8 cellular contexts compared by ENCODE assay signal in genomic region chr14:104932676-104933631, GRCh38. TPM values are rescaled to one million over a fixed set of nuclear protein-coding genes. Genes with fewer than 3 reads are reported as not detected.
DNase-seq lines count a peak whose midpoint lies in the region; ATAC-seq and TF ChIP-seq lines count a peak whose summit lies in the region.

No MANE protein-coding gene starts in this region.

- peaks cover 20% of the 10 kb centered on the region for H3K4me1 ChIP-seq in lower lobe of right lung

- H3K27me3 ChIP-seq in lower lobe of right lung (ENCODE audit: low read depth) = peaks cover 11% of the 10 kb centered on the region

- intact Hi-C loops in lower lobe of right lung (cut with DNase I) = no loop called here

- DNase-seq in DMS53 (lab: John Stamatoyannopoulos, UW) (peak; percentile 81), NCI-H526 (lab: John Stamatoyannopoulos, UW) (peak; percentile 62 to 94), ecto neural progenitor cell (ENCODE audit: low spot score) (peak; percentile 94), lower lobe of right lung (peak; percentile 90)
- peak; percentile 91 to 92 for DNase-seq in activated CD4-positive, alpha-beta T cell treated with anti-CD3 and anti-CD28 coated beads, Interleukin-2, amount 50 U/mL, for 48 hours
- peak; percentile 45 to 91 (median 76) for DNase-seq in stimulated activated CD4-positive, alpha-beta T cell treated with anti-CD3 and anti-CD28 coated beads, TNF-alpha, amount 100 ng/mL, for 1 hour (ENCODE audit: low read depth in 3 of 3, low spot score in 1 of 3)

- peak overlapping the region; percentile 53 for H3K27ac ChIP-seq in lower lobe of right lung

- ATAC-seq in HG02981 (IDR thresholded peaks at IDR 0.05; ENCODE audit: unreplicated experiment) (peak; percentile 62), lower lobe of right lung (peak; percentile 89 to 94), GM21381 (IDR thresholded peaks at IDR 0.05; ENCODE audit: unreplicated experiment) (no peak)

- no peaks in the 10 kb centered on the region for H3K36me3 ChIP-seq in lower lobe of right lung

- H3K9me3 ChIP-seq in lower lobe of right lung = no peaks in the 10 kb centered on the region

- H3K4me3 ChIP-seq in lower lobe of right lung = peak overlapping the region; percentile 69

- peak; percentile 71 for TF ChIP-seq CTCF in lower lobe of right lung (IDR thresholded peaks at IDR 0.05)

RNA-seq across cellular contexts. Expression of gene PLD4, which starts 8.3 kb away (rescaled TPM):
- total RNA-seq in lower lobe of right lung = 1.2 TPM

RNA-seq across cellular contexts. Expression of gene AHNAK2, which starts 45.2 kb away (rescaled TPM):
- total RNA-seq in lower lobe of right lung = 10.8 TPM

RNA-seq across cellular contexts. Expression of gene CLBA1, which starts 52.6 kb away (rescaled TPM):
- 10.5 TPM for total RNA-seq in lower lobe of right lung
